ENCODE assay signal across 8 cellular contexts in the genomic region with DNA sequence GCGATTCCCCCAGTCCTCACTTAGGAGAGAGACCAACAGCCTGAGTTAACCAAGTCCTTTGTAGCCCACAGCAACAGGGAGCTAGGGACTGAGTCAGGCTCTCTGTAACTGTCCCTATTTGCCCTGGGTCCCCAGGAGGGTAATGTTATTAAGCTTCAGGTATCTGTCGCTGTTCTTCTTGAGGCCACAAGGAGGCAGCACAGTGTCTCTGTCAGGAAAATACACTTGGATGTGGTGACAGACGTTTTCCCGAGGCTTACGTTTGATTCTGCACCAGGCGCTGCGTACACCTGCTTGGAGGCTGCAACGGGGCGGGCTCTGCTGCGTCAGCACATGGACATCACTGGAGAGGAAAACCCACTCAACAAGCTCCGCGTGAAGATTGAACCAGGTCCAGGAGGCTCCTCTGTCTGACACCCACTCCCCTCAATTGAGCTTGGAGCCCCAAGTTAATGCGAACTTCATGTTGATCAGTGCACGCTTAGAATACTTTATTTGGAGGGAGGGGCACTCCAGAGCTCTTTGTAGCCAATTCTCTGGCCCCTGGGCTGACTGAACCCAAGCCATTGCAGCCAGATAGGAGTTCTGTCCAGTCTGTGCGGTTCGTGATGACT. TPM values are rescaled to one million over a fixed set of nuclear protein-coding genes. Genes with fewer than 3 reads are reported as not detected.
DNase-seq lines count a peak whose midpoint lies in the region; ATAC-seq and TF ChIP-seq lines count a peak whose summit lies in the region.

No MANE protein-coding gene starts in this region.

- H2AFZ ChIP-seq in HCT116 (ENCODE audit: low read depth, low read length, poor library complexity, severe bottlenecking): no peak overlapping the region

- H3K9me3 Mint-ChIP-seq in activated naive CD4-positive, alpha-beta T cell treated with anti-CD3 and anti-CD28 coated beads, Interleukin-2, amount 50 U/mL, for 72 hours: no peaks in the 10 kb centered on the region

- peak; percentile 90 for TF ChIP-seq RAD21 in HCT116 (IDR thresholded peaks at IDR 0.05; ENCODE audit: low read depth)

- no peaks in the 10 kb centered on the region for H4K20me1 ChIP-seq in HCT116 (ENCODE audit: insufficient read depth)

- DNase-seq in COLO829 (ENCODE audit: low spot score): peak; percentile 79
- no peak for DNase-seq in HCT116 (ENCODE audit: low read depth, low spot score)
- DNase-seq in NCI-H510A treated with DMSO at 0.1 percent for 48 hours (lab: John Stamatoyannopoulos, UW): peak; percentile 95
- peak in 1 of 2 donors; percentile 24 for DNase-seq in activated naive CD4-positive, alpha-beta T cell treated with anti-CD3 and anti-CD28 coated beads, Interleukin-2, amount 50 U/mL, for 72 hours (ENCODE audit: low spot score in 2 of 2)
- DNase-seq in left cardiac atrium: no peak
- DNase-seq in skeletal muscle cell (ENCODE audit: low read depth): peak; percentile 8

- no peaks in the 10 kb centered on the region for H3K9me2 ChIP-seq in HCT116 (ENCODE audit: insufficient read depth)

- H3K4me3 ChIP-seq in HCT116 (replicated peaks in 1 of 2; ENCODE audit: low read depth in 1 of 2, low read length in 2 of 2) (no peak overlapping the region), skeletal muscle cell (ENCODE audit: low read depth, low read length) (no peak overlapping the region)

- H3K36me3 ChIP-seq in HCT116 (ENCODE audit: control insufficient read depth in 1 of 2, insufficient read depth in 2 of 2, low read length in 2 of 2): peaks cover 39 to 50% of the 10 kb centered on the region in 2 experiments; a peak in 3 of 4 replicates

- intact Hi-C loops in HCT116 (cut with micrococcal nuclease) (loop anchor here (1.0 kb wide), 2 partner anchors 120 to 136 kb away; no protein-coding TSS in a partner anchor), left cardiac atrium (cut with DNase I) (no loop called here)

- CTCF ChIA-PET in HCT116 (lab: Charles Lee): interaction anchor here (0.6 to 3.8 kb wide), 24 partner anchors 9 to 552 kb away, joined by 3 to 59 read pairs (median 4); a partner anchor contains a TSS

- ATAC-seq in HCT116: peak; percentile 89
- ATAC-seq in activated naive CD4-positive, alpha-beta T cell treated with anti-CD3 and anti-CD28 coated beads, Interleukin-2, amount 50 U/mL, for 72 hours: peak; percentile 82 to 89
- peak; percentile 41 to 54 for ATAC-seq in left cardiac atrium
- ATAC-seq in HG03521 (IDR thresholded peaks at IDR 0.05; ENCODE audit: unreplicated experiment): no peak
- ATAC-seq in GM21447 (IDR thresholded peaks at IDR 0.05; ENCODE audit: unreplicated experiment): no peak

- H3K27me3 ChIP-seq in HCT116 (ENCODE audit: insufficient read depth, low read length): no peaks in the 10 kb centered on the region

- H3K27ac Mint-ChIP-seq in activated naive CD4-positive, alpha-beta T cell treated with anti-CD3 and anti-CD28 coated beads, Interleukin-2, amount 50 U/mL, for 72 hours: no peak overlapping the region

- no peaks in the 10 kb centered on the region for H3K9me3 ChIP-seq in HCT116 (ENCODE audit: control insufficient read depth in 1 of 2, insufficient read depth in 1 of 2, low read depth in 1 of 2, low read length in 2 of 2)

- no peak overlapping the region for H3K9ac ChIP-seq in HCT116 (ENCODE audit: low read length)

- peaks cover 11 to 12% of the 10 kb centered on the region in 2 donors for H3K36me3 Mint-ChIP-seq in activated naive CD4-positive, alpha-beta T cell treated with anti-CD3 and anti-CD28 coated beads, Interleukin-2, amount 50 U/mL, for 72 hours

- POLR2A ChIA-PET in HCT116 (lab: Charles Lee): interaction anchor here (0.9 to 1.8 kb wide), 3 partner anchors 8 to 17 kb away, joined by 3 to 18 read pairs (median 3); a partner anchor contains a TSS

- RAD21 ChIA-PET in HCT116 (lab: Charles Lee; ENCODE audit: low non-redundant PET in 1 of 2, low total read pairs in 2 of 2, uncharacterized antibody in 2 of 2, unreplicated experiment in 2 of 2): interaction anchor here (0.7 to 1.4 kb wide), 5 partner anchors 10 to 121 kb away, joined by 3 to 10 read pairs (median 5); a partner anchor contains a TSS

- peak; percentile 79 to 87 (median 87) for TF ChIP-seq CTCF in HCT116 (IDR thresholded peaks at IDR 0.05 in 2 of 3, conservative IDR thresholded peaks at IDR 0.05 in 1 of 3; ENCODE audit: borderline replicate concordance in 1 of 3, insufficient read depth in 1 of 3, low read depth in 2 of 3, low read length in 2 of 3)

- no peak overlapping the region for H3K27ac ChIP-seq in HCT116 (ENCODE audit: low read depth, low read length)

- no peak overlapping the region for H3K4me2 ChIP-seq in HCT116 (ENCODE audit: low read length)

- BruUV-seq in HCT116 (replicated peaks; lab: Mats Ljungman, UMichigan): no TSS peak

- no peak for TF ChIP-seq POLR2A in HCT116 (IDR thresholded peaks at IDR 0.05; ENCODE audit: borderline replicate concordance, extremely low read depth, insufficient read depth, insufficient read length)

- no peaks in the 10 kb centered on the region for H3K4me1 ChIP-seq in HCT116 (ENCODE audit: control insufficient read depth in 1 of 2, insufficient read depth in 2 of 2, low read length in 2 of 2)

- H3K79me2 ChIP-seq in HCT116 (ENCODE audit: insufficient read depth, low read length): no peaks in the 10 kb centered on the region

TF ChIP-seq in HCT116, 20 proteins besides CTCF, POLR2A, EP300 and RAD21:
- TF ChIP-seq, protein P1, sequence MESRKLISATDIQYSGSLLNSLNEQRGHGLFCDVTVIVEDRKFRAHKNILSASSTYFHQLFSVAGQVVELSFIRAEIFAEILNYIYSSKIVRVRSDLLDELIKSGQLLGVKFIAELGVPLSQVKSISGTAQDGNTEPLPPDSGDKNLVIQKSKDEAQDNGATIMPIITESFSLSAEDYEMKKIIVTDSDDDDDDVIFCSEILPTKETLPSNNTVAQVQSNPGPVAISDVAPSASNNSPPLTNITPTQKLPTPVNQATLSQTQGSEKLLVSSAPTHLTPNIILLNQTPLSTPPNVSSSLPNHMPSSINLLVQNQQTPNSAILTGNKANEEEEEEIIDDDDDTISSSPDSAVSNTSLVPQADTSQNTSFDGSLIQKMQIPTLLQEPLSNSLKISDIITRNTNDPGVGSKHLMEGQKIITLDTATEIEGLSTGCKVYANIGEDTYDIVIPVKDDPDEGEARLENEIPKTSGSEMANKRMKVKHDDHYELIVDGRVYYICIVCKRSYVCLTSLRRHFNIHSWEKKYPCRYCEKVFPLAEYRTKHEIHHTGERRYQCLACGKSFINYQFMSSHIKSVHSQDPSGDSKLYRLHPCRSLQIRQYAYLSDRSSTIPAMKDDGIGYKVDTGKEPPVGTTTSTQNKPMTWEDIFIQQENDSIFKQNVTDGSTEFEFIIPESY (IDR thresholded peaks at IDR 0.05; ENCODE audit: extremely low read depth, insufficient replicate concordance, low read length): no peak
- TF ChIP-seq YY1 (IDR thresholded peaks at IDR 0.05; ENCODE audit: extremely low read depth, insufficient replicate concordance, low read depth, low read length) (no peak), POLR2AphosphoS5 (IDR thresholded peaks at IDR 0.05; ENCODE audit: low read depth, low read length) (peak; percentile 25; the same call in 1 of the 2 replicates)
TF ChIP-seq in HCT116: peak in this region for 1.

RNA-seq across cellular contexts. Expression of a gene that starts 10.7 kb away (rescaled TPM):
- total RNA-seq in HCT116 (2021; ENCODE audit: unreplicated experiment): 200 TPM
- polyA plus RNA-seq in HCT116 (2012): 284 and 412 TPM in 2 replicates
- under 1 TPM; 0.18 to 0.37 TPM for total RNA-seq in activated naive CD4-positive, alpha-beta T cell treated with anti-CD3 and anti-CD28 coated beads, Interleukin-2, amount 50 U/mL, for 72 hours
- total RNA-seq in left cardiac atrium: 1 to 10 TPM in 1 of 2 donors, under 1 TPM in 1; 0.59 to 8.5 TPM

RNA-seq across cellular contexts. Expression of a gene that starts 17.3 kb away (rescaled TPM):
- 85.9 TPM for total RNA-seq in HCT116 (2021; ENCODE audit: unreplicated experiment)
- polyA plus RNA-seq in HCT116 (2012): 57.2 and 67.7 TPM in 2 replicates
- total RNA-seq in activated naive CD4-positive, alpha-beta T cell treated with anti-CD3 and anti-CD28 coated beads, Interleukin-2, amount 50 U/mL, for 72 hours: 10 to 100 TPM; 43.8 to 56.6 TPM
- total RNA-seq in left cardiac atrium: 10 to 100 TPM; 22.6 to 25.2 TPM

RNA-seq across cellular contexts. Expression of a gene that starts 44.4 kb away (rescaled TPM):
- total RNA-seq in HCT116 (2021; ENCODE audit: unreplicated experiment) (100 TPM), left cardiac atrium (10 to 100 TPM; 64.7 to 94.4 TPM)
- polyA plus RNA-seq in HCT116 (2012): 42.7 and 44.5 TPM in 2 replicates
- total RNA-seq in activated naive CD4-positive, alpha-beta T cell treated with anti-CD3 and anti-CD28 coated beads, Interleukin-2, amount 50 U/mL, for 72 hours: 10 to 100 TPM; 64.3 to 89.0 TPM

RNA-seq across cellular contexts. Expression of a gene that starts 53.4 kb away (rescaled TPM):
- total RNA-seq in HCT116 (2021; ENCODE audit: unreplicated experiment): 0.12 TPM
- polyA plus RNA-seq in HCT116 (2012): 0.87 and 1.7 TPM in 2 replicates
- total RNA-seq in activated naive CD4-positive, alpha-beta T cell treated with anti-CD3 and anti-CD28 coated beads, Interleukin-2, amount 50 U/mL, for 72 hours: not detected
- 10 to 100 TPM; 21.3 to 36.2 TPM for total RNA-seq in left cardiac atrium

Comparison
In these comparisons a context has a peak if more than half of its experiments do, and no peak if none do; other contexts are left out.
1. DNase-seq: peak in COLO829 (single experiment), NCI-H510A treated with DMSO at 0.1 percent for 48 hours (single experiment) and skeletal muscle cell (single experiment); none in HCT116 (single experiment) and left cardiac atrium (single experiment).
2. ATAC-seq: peak in HCT116 (single experiment), activated naive CD4-positive, alpha-beta T cell treated with anti-CD3 and anti-CD28 coated beads, Interleukin-2, amount 50 U/mL, for 72 hours (2 of 2) and left cardiac atrium (2 of 2); none in HG03521 (single experiment) and GM21447 (single experiment).
3. RNA of a gene that starts 10.7 kb away (total RNA-seq): 200 TPM in HCT116 (single experiment); 0.59 to 8.5 TPM in left cardiac atrium and 0.18 to 0.37 TPM in activated naive CD4-positive, alpha-beta T cell treated with anti-CD3 and anti-CD28 coated beads, Interleukin-2, amount 50 U/mL, for 72 hours; every median in the first group is over 10 times any median in the second.